ENCODE assay signal across 1 cellular context in genomic region chr12:57160741-57161140, GRCh38.
TF ChIP-seq lines count a peak whose summit lies in the region.

No MANE protein-coding gene starts in this region.

TF ChIP-seq in H1, 55 proteins besides CTCF, POLR2A, EP300 and RAD21:
- TF ChIP-seq CBX5 (IDR thresholded peaks at IDR 0.05; ENCODE audit: low read depth, low read length) (no peak), TBP (IDR thresholded peaks at IDR 0.05; ENCODE audit: low read depth, low read length) (no peak), GABPA (IDR thresholded peaks at IDR 0.05; ENCODE audit: borderline replicate concordance, insufficient read depth, low read length) (no peak), CHD2 (IDR thresholded peaks at IDR 0.05; ENCODE audit: low read length) (no peak), KDM1A (IDR thresholded peaks at IDR 0.05; ENCODE audit: borderline replicate concordance, low read length) (no peak), TAF7 (optimal IDR thresholded peaks at IDR 0.05; ENCODE audit: borderline replicate concordance, low read depth, low read length) (no peak), HDAC2 (IDR thresholded peaks at IDR 0.05; ENCODE audit: borderline replicate concordance in 1 of 2, low read depth in 2 of 2, low read length in 2 of 2) (no peak), NRF1 (IDR thresholded peaks at IDR 0.05; ENCODE audit: low read depth, low read length) (no peak), SIN3A (conservative IDR thresholded peaks at IDR 0.05 in 1 of 2, IDR thresholded peaks at IDR 0.05 in 1 of 2; ENCODE audit: low read depth in 1 of 2, low read length in 2 of 2) (no peak), FOSL1 (IDR thresholded peaks at IDR 0.05; ENCODE audit: insufficient read depth, low read depth, low read length) (no peak), E2F6 (IDR thresholded peaks at IDR 0.05) (no peak), BACH1 (IDR thresholded peaks at IDR 0.05; ENCODE audit: low read length) (no peak), GTF2F1 (IDR thresholded peaks at IDR 0.05; ENCODE audit: borderline replicate concordance, low read depth, low read length) (no peak), ATF2 (IDR thresholded peaks at IDR 0.05; ENCODE audit: low read length) (no peak), BRCA1 (IDR thresholded peaks at IDR 0.05; ENCODE audit: low read depth, low read length) (no peak), RXRA (IDR thresholded peaks at IDR 0.05; ENCODE audit: insufficient read depth, low read depth, low read length) (no peak), CHD1 (IDR thresholded peaks at IDR 0.05; ENCODE audit: low read depth, low read length) (no peak), NANOG (IDR thresholded peaks at IDR 0.05; ENCODE audit: insufficient read depth, low read depth, low read length, poor library complexity, severe bottlenecking) (no peak), RNF2 (IDR thresholded peaks at IDR 0.05; ENCODE audit: borderline replicate concordance, low read depth, low read length, missing control alignments, poor library complexity, severe bottlenecking) (no peak)
- TF ChIP-seq, protein P1, sequence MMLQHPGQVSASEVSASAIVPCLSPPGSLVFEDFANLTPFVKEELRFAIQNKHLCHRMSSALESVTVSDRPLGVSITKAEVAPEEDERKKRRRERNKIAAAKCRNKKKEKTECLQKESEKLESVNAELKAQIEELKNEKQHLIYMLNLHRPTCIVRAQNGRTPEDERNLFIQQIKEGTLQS (IDR thresholded peaks at IDR 0.05; ENCODE audit: insufficient read depth, low read depth, low read length): no peak
